ENCODE assay signal across 23 cellular contexts in genomic region chr17:50584749-50585148, GRCh38. TPM values are rescaled to one million over a fixed set of nuclear protein-coding genes. Genes with fewer than 3 reads are reported as not detected.
"Had no signal": no experiment of that assay in that cellular context is flagged by ENCODE, and none has a peak within 500 bp of the region (broad histone marks: within the 10 kb centered on the region; RNA-seq: fewer than 3 reads in every experiment).

No MANE protein-coding gene starts in this region.

- H3K4me3 ChIP-seq: esophagus muscularis mucosa, lower lobe of right lung, tibial nerve, uterus had no signal

- H3K27ac ChIP-seq: esophagus muscularis mucosa, lower lobe of right lung, tibial nerve, uterus had no signal

- H3K27me3 ChIP-seq: uterus had no signal

- H3K9me3 ChIP-seq: esophagus muscularis mucosa, lower lobe of right lung, tibial nerve, uterus had no signal

- DNase-seq: activated CD4-positive, alpha-beta T cell treated with anti-CD3 and anti-CD28 coated beads for 48 hours; activated CD4-positive, CD25-positive, alpha-beta regulatory T cell; activated CD8-positive, alpha-beta T cell treated with anti-CD3 and anti-CD28 coated beads, Interleukin-2, amount 10 ng/mL, durations not matched to agents 7 days and 5 days; activated naive CD4-positive, alpha-beta T cell treated with anti-CD3 and anti-CD28 coated beads for 36 hours; activated naive CD8-positive, alpha-beta T cell treated with anti-CD3 and anti-CD28 coated beads, Interleukin-2, amount 50 U/mL, for 24 hours; activated T-cell treated with anti-CD3 and anti-CD28 coated beads, Interleukin-2, amount 50 U/mL, for 24 hours; anterior cingulate cortex; cerebellar nuclear complex; effector CD4-positive, alpha-beta T cell; lower lobe of right lung; natural killer cell; nucleus accumbens; posterior cingulate gyrus; stimulated activated CD4-positive, alpha-beta T cell treated with anti-CD3 and anti-CD28 coated beads, Interleukin-12 subunit alpha, Interleukin-12 subunit beta, amount 100 ng/mL, for 4 hours; stimulated activated CD4-positive, alpha-beta T cell treated with anti-CD3 and anti-CD28 coated beads, Interleukin-1b, Interleukin-23, amount 100 ng/mL, for 48 hours; stimulated activated CD8-positive, alpha-beta memory T cell treated with anti-CD3 and anti-CD28 coated beads, Interleukin-4, amount 100 ng/mL, for 48 hours; stimulated activated naive CD4-positive, alpha-beta T cell; T-cell; uterus had no signal

- ATAC-seq: activated CD8-positive, alpha-beta T cell treated with anti-CD3 and anti-CD28 coated beads, Interleukin-2, amount 10 ng/mL, durations not matched to agents 7 days and 5 days; activated naive CD8-positive, alpha-beta T cell treated with anti-CD3 and anti-CD28 coated beads, Interleukin-2, amount 50 U/mL, for 24 hours; natural killer cell; T-cell had no signal

- H3K36me3 ChIP-seq: esophagus muscularis mucosa, lower lobe of right lung, tibial nerve, uterus had no signal

RNA-seq across cellular contexts. Expression of gene CACNA1G, which starts 24.2 kb away (rescaled TPM):
- total RNA-seq: activated CD8-positive, alpha-beta T cell treated with anti-CD3 and anti-CD28 coated beads, Interleukin-2, amount 10 ng/mL, durations not matched to agents 7 days and 5 days; activated T-helper 2 cell treated with anti-CD3 and anti-CD28 coated beads, Interferon-gamma antibody, Interleukin-2, Interleukin-4, amounts not matched to agents 10 μg/mL and 5 μg/mL and 100 μg/mL, durations not matched to agents 14 hours and 24 hours and 36 hours; natural killer cell; T-cell had no signal

RNA-seq across cellular contexts. Expression of gene ABCC3, which starts 49.9 kb away (rescaled TPM):
- total RNA-seq: activated CD8-positive, alpha-beta T cell treated with anti-CD3 and anti-CD28 coated beads, Interleukin-2, amount 10 ng/mL, durations not matched to agents 7 days and 5 days; activated naive CD4-positive, alpha-beta T cell treated with anti-CD3 and anti-CD28 coated beads for 36 hours; activated T-helper 2 cell treated with anti-CD3 and anti-CD28 coated beads, Interferon-gamma antibody, Interleukin-2, Interleukin-4, amounts not matched to agents 10 μg/mL and 5 μg/mL and 100 μg/mL, durations not matched to agents 14 hours and 24 hours and 36 hours had no signal

RNA-seq across cellular contexts. Expression of gene EPN3, which starts 52.2 kb away (rescaled TPM):
- total RNA-seq: activated CD8-positive, alpha-beta T cell treated with anti-CD3 and anti-CD28 coated beads, Interleukin-2, amount 10 ng/mL, durations not matched to agents 7 days and 5 days; activated naive CD4-positive, alpha-beta T cell treated with anti-CD3 and anti-CD28 coated beads for 36 hours; activated T-helper 2 cell treated with anti-CD3 and anti-CD28 coated beads, Interferon-gamma antibody, Interleukin-2, Interleukin-4, amounts not matched to agents 10 μg/mL and 5 μg/mL and 100 μg/mL, durations not matched to agents 14 hours and 24 hours and 36 hours; esophagus muscularis mucosa; natural killer cell; subcutaneous adipose tissue had no signal
